In the genomic region with DNA sequence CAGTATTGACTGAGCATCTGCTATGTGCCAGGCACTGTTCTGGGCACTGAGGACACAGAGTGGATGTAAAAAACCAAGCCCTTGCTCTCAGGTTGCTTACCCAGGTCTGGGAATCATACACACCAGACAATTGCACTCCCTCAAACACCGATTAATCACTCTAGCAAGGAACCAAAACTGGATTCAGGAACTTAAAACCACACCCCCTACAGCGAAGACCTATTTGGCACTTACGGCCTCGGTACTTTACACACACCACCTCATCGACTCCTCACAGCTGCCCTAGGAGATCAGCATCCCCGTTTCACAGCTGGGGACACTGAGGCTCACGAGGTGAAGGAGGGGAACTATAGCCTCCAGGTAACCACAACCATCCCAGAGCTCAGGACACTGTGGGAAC, we compare ENCODE assay signal across 8 cellular contexts. TPM values are rescaled to one million over a fixed set of nuclear protein-coding genes. Genes with fewer than 3 reads are reported as not detected.
A peak's percentile ranks its signal among the peaks of the same experiment; 100 is the strongest.
DNase-seq lines count a peak whose midpoint lies in the region; ATAC-seq and TF ChIP-seq lines count a peak whose summit lies in the region.

No MANE protein-coding gene starts in this region.

- no peaks in the 10 kb centered on the region for H3K27me3 Mint-ChIP-seq in stimulated activated naive CD8-positive, alpha-beta T cell treated with anti-CD3 and anti-CD28 coated beads, Interleukin-15, Interleukin-2, amounts not matched to agents 100 ng/mL and 50 ng/mL, for 24 hours

- H3K36me3 Mint-ChIP-seq in stimulated activated naive CD8-positive, alpha-beta T cell treated with anti-CD3 and anti-CD28 coated beads, Interleukin-15, Interleukin-2, amounts not matched to agents 100 ng/mL and 50 ng/mL, for 24 hours (ENCODE audit: low read depth): no peaks in the 10 kb centered on the region

- intact Hi-C loops in breast epithelium (cut with DNase I; ENCODE audit: low total_unique reads) (no loop called here), vagina (cut with DNase I) (loop anchor here (5.0 kb wide), 1 partner anchor 71 kb away; no protein-coding TSS in a partner anchor)

- peak overlapping the region; percentile 93 for H3K4me3 Mint-ChIP-seq in stimulated activated naive CD8-positive, alpha-beta T cell treated with anti-CD3 and anti-CD28 coated beads, Interleukin-15, Interleukin-2, amounts not matched to agents 100 ng/mL and 50 ng/mL, for 24 hours

- H3K36me3 ChIP-seq in breast epithelium (no peaks in the 10 kb centered on the region), mesodermal cell (ENCODE audit: control insufficient read depth, insufficient read depth, low read length) (no peaks in the 10 kb centered on the region), vagina (no peaks in the 10 kb centered on the region)

- no peak overlapping the region for H3K27ac Mint-ChIP-seq in stimulated activated naive CD8-positive, alpha-beta T cell treated with anti-CD3 and anti-CD28 coated beads, Interleukin-15, Interleukin-2, amounts not matched to agents 100 ng/mL and 50 ng/mL, for 24 hours

- H3K9me3 ChIP-seq in breast epithelium: no peaks in the 10 kb centered on the region
- H3K9me3 ChIP-seq in mesodermal cell (ENCODE audit: control insufficient read depth, low read length): no peaks in the 10 kb centered on the region
- no peaks in the 10 kb centered on the region for H3K9me3 ChIP-seq in vagina

- TF ChIP-seq POLR2A in breast epithelium (IDR thresholded peaks at IDR 0.05) (no peak), vagina (IDR thresholded peaks at IDR 0.05) (no peak)

- DNase-seq in stimulated activated naive CD8-positive, alpha-beta T cell treated with anti-CD3 and anti-CD28 coated beads, Interleukin-15, Interleukin-2, amounts not matched to agents 100 U/mL and 50 U/mL, for 24 hours: no peak
- no peak for DNase-seq in breast epithelium (ENCODE audit: low spot score in 2 of 2)
- no peak for DNase-seq in vagina (ENCODE audit: extremely low spot score in 2 of 2)
- DNase-seq in NCI-H446 treated with DMSO at 0.1 percent for 48 hours (lab: John Stamatoyannopoulos, UW): no peak
- DNase-seq in COLO829 (ENCODE audit: low spot score): no peak

- H3K4me1 Mint-ChIP-seq in stimulated activated naive CD8-positive, alpha-beta T cell treated with anti-CD3 and anti-CD28 coated beads, Interleukin-15, Interleukin-2, amounts not matched to agents 100 ng/mL and 50 ng/mL, for 24 hours (ENCODE audit: low read depth): peaks cover 50% of the 10 kb centered on the region

- 75 to 78% methylated on average over 7 of the region's 7 CpGs for WGBS in mesodermal cell (ENCODE audit: insufficient coverage in 2 of 2), 2 experiments

- H3K9me3 Mint-ChIP-seq in stimulated activated naive CD8-positive, alpha-beta T cell treated with anti-CD3 and anti-CD28 coated beads, Interleukin-15, Interleukin-2, amounts not matched to agents 100 ng/mL and 50 ng/mL, for 24 hours: no peaks in the 10 kb centered on the region

- H3K27ac ChIP-seq in breast epithelium: peak overlapping the region in 1 of 2 donors; percentile 89
- no peak overlapping the region for H3K27ac ChIP-seq in mesodermal cell (ENCODE audit: low read depth, low read length, severe bottlenecking)
- peak overlapping the region; percentile 89 for H3K27ac ChIP-seq in vagina

- no peaks in the 10 kb centered on the region for H3K27me3 ChIP-seq in breast epithelium
- H3K27me3 ChIP-seq in vagina: no peaks in the 10 kb centered on the region

- H3K4me1 ChIP-seq in breast epithelium (peaks cover 6 to 14% of the 10 kb centered on the region in 2 donors), mesodermal cell (ENCODE audit: control insufficient read depth, insufficient read depth, low read length, poor library complexity, severe bottlenecking) (peaks cover 4% of the 10 kb centered on the region), vagina (peaks cover 55% of the 10 kb centered on the region)

- peak overlapping the region; percentile 73 to 81 (median 81) for H3K4me3 ChIP-seq in breast epithelium
- peak overlapping the region; percentile 71 for H3K4me3 ChIP-seq in mesodermal cell (ENCODE audit: extremely low read depth, insufficient read depth, low read length, poor library complexity, severe bottlenecking)
- peak overlapping the region; percentile 89 to 94 for H3K4me3 ChIP-seq in vagina

- no peak for ATAC-seq in stimulated activated naive CD8-positive, alpha-beta T cell treated with anti-CD3 and anti-CD28 coated beads, Interleukin-15, Interleukin-2, amounts not matched to agents 100 U/mL and 50 U/mL, for 24 hours
- no peak for ATAC-seq in GM21723 (IDR thresholded peaks at IDR 0.05; ENCODE audit: unreplicated experiment)

- TF ChIP-seq CTCF in breast epithelium (IDR thresholded peaks at IDR 0.05) (no peak), vagina (IDR thresholded peaks at IDR 0.05) (no peak)

RNA-seq across cellular contexts. Expression of gene GLTP, which starts 1.6 kb away (rescaled TPM):
- 10 to 100 TPM; 38.2 to 53.1 (median 40.1) TPM for total RNA-seq in breast epithelium
- 25.3 TPM for polyA plus RNA-seq in mesodermal cell (2013, experiment 1 of 2)
- polyA plus RNA-seq in mesodermal cell (2013, experiment 2 of 2): 24.8 TPM
- total RNA-seq in vagina: 158 TPM

RNA-seq across cellular contexts. Expression of gene TCHP, which starts 21.3 kb away (rescaled TPM):
- total RNA-seq in breast epithelium (10 to 100 TPM; 10.2 to 20.0 (median 18.6) TPM), vagina (21.1 TPM)
- 16.0 TPM for polyA plus RNA-seq in mesodermal cell (2013, experiment 1 of 2)
- polyA plus RNA-seq in mesodermal cell (2013, experiment 2 of 2): 17.3 TPM

RNA-seq across cellular contexts. Expression of gene TRPV4, which starts 45.6 kb away (rescaled TPM):
- total RNA-seq in breast epithelium (1 to 10 TPM in 2 of 3 donors, under 1 TPM in 1; 0.64 to 6.4 (median 2.0) TPM), vagina (5.6 TPM)
- 5.8 TPM for polyA plus RNA-seq in mesodermal cell (2013, experiment 1 of 2)
- polyA plus RNA-seq in mesodermal cell (2013, experiment 2 of 2): 4.6 TPM
